Comparison of ENCODE assay signal across 17 cellular contexts in the genomic region with DNA sequence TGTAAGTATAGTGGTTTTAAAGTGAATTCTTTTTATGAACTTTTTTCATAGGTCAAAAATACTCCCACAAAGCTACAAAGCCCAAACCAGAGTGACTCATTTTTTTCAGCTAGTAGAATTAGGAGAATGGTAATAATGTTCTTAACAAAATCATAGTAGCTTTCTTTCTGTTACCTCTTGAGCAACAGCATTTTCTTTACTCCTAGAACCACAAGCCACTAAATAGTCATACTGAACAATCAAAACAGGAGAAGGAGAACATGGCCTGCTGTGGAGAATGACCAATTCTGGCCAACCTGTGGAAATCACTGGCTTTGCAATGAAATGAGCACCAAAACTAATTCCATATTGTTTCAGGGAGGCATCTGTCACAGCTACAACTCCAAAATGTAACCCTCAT.
DNase-seq lines count a peak whose midpoint lies in the region; ATAC-seq, FAIRE-seq and TF ChIP-seq lines count a peak whose summit lies in the region.
"Had no signal": no experiment of that assay in that cellular context is flagged by ENCODE, and none has a peak within 500 bp of the region (broad histone marks: within the 10 kb centered on the region; RNA-seq: fewer than 3 reads in every experiment).

No MANE protein-coding gene starts in this region.

- TF ChIP-seq CTCF in AG04450 (IDR thresholded peaks at IDR 0.05; ENCODE audit: low read depth, low read length) (no peak), foreskin keratinocyte (conservative IDR thresholded peaks at IDR 0.05) (no peak), spleen (IDR thresholded peaks at IDR 0.05 in 8 of 11, conservative IDR thresholded peaks at IDR 0.05 in 3 of 11) (no peak)

- H3K9me3 ChIP-seq in AG04450 (ENCODE audit: control insufficient read depth, insufficient read depth, low read length) (no peaks in the 10 kb centered on the region), adipocyte (ENCODE audit: control insufficient read depth, low read length) (no peaks in the 10 kb centered on the region), spleen (no peaks in the 10 kb centered on the region)
- H3K9me3 ChIP-seq: prostate gland had no signal

- no peak overlapping the region for H3K4me3 ChIP-seq in AG04450 (ENCODE audit: low read depth, low read length)
- H3K4me3 ChIP-seq in adipocyte (ENCODE audit: low read length) = no peak overlapping the region
- H3K4me3 ChIP-seq in spleen = no peak overlapping the region
- H3K4me3 ChIP-seq: prostate gland had no signal

- intact Hi-C loops in spleen (cut with DNase I; ENCODE audit: low total_unique reads) = no loop called here

- H3K4me1 ChIP-seq in adipocyte (ENCODE audit: control insufficient read depth, insufficient read depth, low read length) = peaks cover 5% of the 10 kb centered on the region
- peaks cover 23% of the 10 kb centered on the region for H3K4me1 ChIP-seq in foreskin keratinocyte
- no peaks in the 10 kb centered on the region for H3K4me1 ChIP-seq in spleen
- H3K4me1 ChIP-seq: prostate gland had no signal

- no peaks in the 10 kb centered on the region for H3K27me3 ChIP-seq in AG04450 (ENCODE audit: control insufficient read depth, insufficient read depth, low read length)
- H3K27me3 ChIP-seq in adipocyte (replicated peaks; ENCODE audit: control insufficient read depth, insufficient read depth, low read length) = peaks cover 12% of the 10 kb centered on the region
- H3K27me3 ChIP-seq in foreskin keratinocyte = no peaks in the 10 kb centered on the region
- H3K27me3 ChIP-seq in spleen (replicated peaks in 1 of 7) = no peaks in the 10 kb centered on the region

- H3K36me3 ChIP-seq in adipocyte (ENCODE audit: control insufficient read depth, insufficient read depth, low read length, severe bottlenecking) (peaks cover 6% of the 10 kb centered on the region), spleen (peaks cover 0 to 12% (median 0%) of the 10 kb centered on the region in 6 donors)
- H3K36me3 ChIP-seq: prostate gland had no signal

- CTCF ChIA-PET in AG04450 (lab: Charles Lee) = interaction anchor here (1.0 kb wide), 1 partner anchor 59 kb away, joined by 3 read pairs; no protein-coding TSS in a partner anchor

- DNase-seq in AG04450 (ENCODE audit: low read depth, low spot score) = no peak
- no peak for DNase-seq in GM18507 (ENCODE audit: extremely low spot score, insufficient read length, low read depth)
- peak; percentile 63 for DNase-seq in adipocyte (ENCODE audit: low read depth)
- no peak for DNase-seq in foreskin keratinocyte
- no peak for DNase-seq in spleen
- DNase-seq in GM12892 (ENCODE audit: insufficient read length) = no peak
- DNase-seq: activated naive CD4-positive, alpha-beta T cell treated with anti-CD3 and anti-CD28 coated beads for 36 hours; foreskin melanocyte; immature natural killer cell; NCI-H1436 treated with DMSO at 0.1 percent for 48 hours; NCI-H510A treated with DMSO at 0.1 percent for 48 hours; RPMI8226; stimulated activated naive CD4-positive, alpha-beta T cell had no signal

- peak; percentile 35 for FAIRE-seq in GM18507 (lab: Jason Lieb, UNC)
- FAIRE-seq in GM12892 (lab: Jason Lieb, UNC) = no peak

- H3K9ac ChIP-seq in adipocyte (ENCODE audit: low read length) = no peak overlapping the region

- POLR2A ChIA-PET in AG04450 (lab: Yijun Ruan, JAX) = no interaction called here

- H3K27ac ChIP-seq in AG04450 (ENCODE audit: low read depth, low read length) (peak overlapping the region; percentile 47), foreskin keratinocyte (no peak overlapping the region), spleen (no peak overlapping the region)
- H3K27ac ChIP-seq: C4-2B, prostate gland had no signal

- ATAC-seq in foreskin keratinocyte = peak; percentile 28
- ATAC-seq in GM18873 (IDR thresholded peaks at IDR 0.05; ENCODE audit: low FRiP score, unreplicated experiment) = no peak
- ATAC-seq in HG03135 (IDR thresholded peaks at IDR 0.05; ENCODE audit: unreplicated experiment) = no peak

- TF ChIP-seq POLR2A in spleen (IDR thresholded peaks at IDR 0.05) = no peak
- TF ChIP-seq POLR2A in GM12892 (IDR thresholded peaks at IDR 0.05; ENCODE audit: low read depth, low read length) = no peak
